24 cellular contexts compared by ENCODE assay signal in genomic region chr18:27118964-27119363, GRCh38.
"Had no signal": no experiment of that assay in that cellular context is flagged by ENCODE, and none has a peak within 500 bp of the region (broad histone marks: within the 10 kb centered on the region; RNA-seq: fewer than 3 reads in every experiment).

No MANE protein-coding gene starts in this region.

- H3K9ac ChIP-seq: parathyroid adenoma had no signal

- H3K27me3 Mint-ChIP-seq: central memory CD8-positive, alpha-beta T cell; dendritic cell treated with granulocyte-macrophage colony-stimulating factor and Interleukin-4, amounts not matched to agents 40 ng/mL and 50 ng/mL, for 4 days; stimulated activated memory B cell treated with anti-CD40 and anti-IgM and Interleukin-4, amounts not matched to agents 10 μg/mL and 1 μg/mL and 100 μg/mL, for 72 hours; type B pancreatic cell had no signal

- H3K27me3 ChIP-seq: colonic mucosa, left lung, neutrophil, spleen, testis, tibial artery had no signal

- H3K36me3 ChIP-seq: colonic mucosa, left lung, neutrophil, prostate gland, spleen, tibial artery had no signal

- H3K9me3 Mint-ChIP-seq: dendritic cell treated with granulocyte-macrophage colony-stimulating factor and Interleukin-4, amounts not matched to agents 40 ng/mL and 50 ng/mL, for 4 days; stimulated activated memory B cell treated with anti-CD40 and anti-IgM and Interleukin-4, amounts not matched to agents 10 μg/mL and 1 μg/mL and 100 μg/mL, for 72 hours; type B pancreatic cell had no signal

- DNase-seq: colonic mucosa; effector CD8-positive, alpha-beta T cell; hypothalamus; left cardiac atrium; left lung; naive thymus-derived CD8-positive, alpha-beta T cell; right cardiac atrium; spleen; stimulated activated CD4-positive, alpha-beta T cell treated with anti-CD3 and anti-CD28 coated beads, Interleukin-4, amount 100 ng/mL, for 4 hours; stimulated activated naive CD8-positive, alpha-beta T cell treated with anti-CD3 and anti-CD28 coated beads, Interleukin-15, Interleukin-2, amounts not matched to agents 100 U/mL and 50 U/mL, for 24 hours; substantia nigra; testis; tibial artery had no signal

- ATAC-seq: left cardiac atrium; left lung; naive thymus-derived CD8-positive, alpha-beta T cell; right cardiac atrium; stimulated activated memory B cell treated with anti-CD40 and anti-IgM and Interleukin-4, amounts not matched to agents 10 μg/mL and 1 μg/mL and 100 μg/mL, for 72 hours; stimulated activated naive CD8-positive, alpha-beta T cell treated with anti-CD3 and anti-CD28 coated beads, Interleukin-15, Interleukin-2, amounts not matched to agents 100 U/mL and 50 U/mL, for 24 hours had no signal

- H3K9me3 ChIP-seq: colonic mucosa, left lung, neutrophil, prostate gland, testis, tibial artery had no signal

- H3K4me1 Mint-ChIP-seq: central memory CD8-positive, alpha-beta T cell; naive thymus-derived CD8-positive, alpha-beta T cell; stimulated activated memory B cell treated with anti-CD40 and anti-IgM and Interleukin-4, amounts not matched to agents 10 μg/mL and 1 μg/mL and 100 μg/mL, for 72 hours had no signal

- H3K27ac Mint-ChIP-seq: dendritic cell treated with granulocyte-macrophage colony-stimulating factor and Interleukin-4, amounts not matched to agents 40 ng/mL and 50 ng/mL, for 4 days; naive thymus-derived CD8-positive, alpha-beta T cell; stimulated activated memory B cell treated with anti-CD40 and anti-IgM and Interleukin-4, amounts not matched to agents 10 μg/mL and 1 μg/mL and 100 μg/mL, for 72 hours; type B pancreatic cell had no signal

- H3K4me3 Mint-ChIP-seq: central memory CD8-positive, alpha-beta T cell; dendritic cell treated with granulocyte-macrophage colony-stimulating factor and Interleukin-4, amounts not matched to agents 40 ng/mL and 50 ng/mL, for 4 days; naive thymus-derived CD8-positive, alpha-beta T cell; stimulated activated memory B cell treated with anti-CD40 and anti-IgM and Interleukin-4, amounts not matched to agents 10 μg/mL and 1 μg/mL and 100 μg/mL, for 72 hours; type B pancreatic cell had no signal

- H3K4me1 ChIP-seq: colonic mucosa, left lung, parathyroid adenoma, prostate gland, spleen, testis, tibial artery had no signal

- H3K36me3 Mint-ChIP-seq: stimulated activated memory B cell treated with anti-CD40 and anti-IgM and Interleukin-4, amounts not matched to agents 10 μg/mL and 1 μg/mL and 100 μg/mL, for 72 hours; type B pancreatic cell had no signal

- FAIRE-seq: endometrium, frontal cortex, keratinocyte had no signal

- H2AFZ ChIP-seq: parathyroid adenoma had no signal

- H3K27ac ChIP-seq: colonic mucosa, left lung, neutrophil, parathyroid adenoma, prostate gland, skin epidermis, spleen, testis, tibial artery had no signal

- H3K79me2 ChIP-seq: parathyroid adenoma had no signal

- H3K4me3 ChIP-seq: colonic mucosa, left lung, prostate gland, skin epidermis, spleen, testis, tibial artery had no signal
